In genomic region chr18:25350561-25351201, GRCh38 we compare ENCODE assay signal across 8 cellular contexts. TPM values are rescaled to one million over a fixed set of nuclear protein-coding genes. Genes with fewer than 3 reads are reported as not detected.
A peak's percentile ranks its signal among the peaks of the same experiment; 100 is the strongest.
DNase-seq lines count a peak whose midpoint lies in the region; ATAC-seq and TF ChIP-seq lines count a peak whose summit lies in the region.

No MANE protein-coding gene starts in this region.

- H3K27me3 Mint-ChIP-seq in stimulated activated naive CD8-positive, alpha-beta T cell treated with anti-CD3 and anti-CD28 coated beads, Interleukin-15, Interleukin-2, amounts not matched to agents 100 ng/mL and 50 ng/mL, for 24 hours = peaks cover 66% of the 10 kb centered on the region

- no peaks in the 10 kb centered on the region for H3K9me3 ChIP-seq in SJSA1 (replicated peaks)
- H3K9me3 ChIP-seq in left lung = no peaks in the 10 kb centered on the region

- no peaks in the 10 kb centered on the region for H3K9me3 Mint-ChIP-seq in stimulated activated naive CD8-positive, alpha-beta T cell treated with anti-CD3 and anti-CD28 coated beads, Interleukin-15, Interleukin-2, amounts not matched to agents 100 ng/mL and 50 ng/mL, for 24 hours

- H3K36me3 ChIP-seq in SJSA1 (no peaks in the 10 kb centered on the region), left lung (no peaks in the 10 kb centered on the region)

- H3K27ac Mint-ChIP-seq in stimulated activated naive CD8-positive, alpha-beta T cell treated with anti-CD3 and anti-CD28 coated beads, Interleukin-15, Interleukin-2, amounts not matched to agents 100 ng/mL and 50 ng/mL, for 24 hours = no peak overlapping the region

- TF ChIP-seq CTCF in left lung (IDR thresholded peaks at IDR 0.05) = no peak

- peaks cover 19% of the 10 kb centered on the region for H3K4me1 Mint-ChIP-seq in stimulated activated naive CD8-positive, alpha-beta T cell treated with anti-CD3 and anti-CD28 coated beads, Interleukin-15, Interleukin-2, amounts not matched to agents 100 ng/mL and 50 ng/mL, for 24 hours (ENCODE audit: low read depth)

- H3K27ac ChIP-seq in SJSA1 = no peak overlapping the region
- H3K27ac ChIP-seq in left lung = peak overlapping the region; percentile 78 to 87

- peak; percentile 78 for DNase-seq in D341Med (ENCODE audit: low spot score)
- DNase-seq in SJSA1 (ENCODE audit: low read depth in 1 of 2, low spot score in 2 of 2) = peak in 1 of 2 experiments; percentile 33
- DNase-seq in dedifferentiated amniotic fluid mesenchymal stem cell (ENCODE audit: extremely low spot score) = peak; percentile 55
- peak; percentile 35 to 77 for DNase-seq in left lung
- DNase-seq in NCI-H2107 (lab: John Stamatoyannopoulos, UW) = no peak
- no peak for DNase-seq in kidney glomerular epithelial cell (lab: John Stamatoyannopoulos, UW)

- H3K4me1 ChIP-seq in SJSA1 (replicated peaks) (peaks cover 26% of the 10 kb centered on the region), left lung (peaks cover 0 to 25% of the 10 kb centered on the region in 2 donors)

- ATAC-seq in GM21360 (IDR thresholded peaks at IDR 0.05; ENCODE audit: unreplicated experiment) (peak; percentile 49), left lung (peak; percentile 39)

- intact Hi-C loops in left lung (cut with DNase I) = no loop called here

- peak overlapping the region; percentile 52 for H3K4me3 ChIP-seq in SJSA1
- H3K4me3 ChIP-seq in left lung = peak overlapping the region; percentile 49 to 63

- H3K36me3 Mint-ChIP-seq in stimulated activated naive CD8-positive, alpha-beta T cell treated with anti-CD3 and anti-CD28 coated beads, Interleukin-15, Interleukin-2, amounts not matched to agents 100 ng/mL and 50 ng/mL, for 24 hours (ENCODE audit: low read depth) = no peaks in the 10 kb centered on the region

- peak overlapping the region; percentile 78 for H3K4me3 Mint-ChIP-seq in stimulated activated naive CD8-positive, alpha-beta T cell treated with anti-CD3 and anti-CD28 coated beads, Interleukin-15, Interleukin-2, amounts not matched to agents 100 ng/mL and 50 ng/mL, for 24 hours

- H3K27me3 ChIP-seq in SJSA1 (replicated peaks) (peaks cover 80% of the 10 kb centered on the region), left lung (peaks cover 6 to 82% of the 10 kb centered on the region in 2 donors)

RNA-seq across cellular contexts. Expression of gene ZNF521, which starts 1.3 kb away (rescaled TPM):
- 0.16 and 0.34 TPM in 2 replicates for total RNA-seq in SJSA1 (2014; rRNA removed; shearing (Covaris generic))
- total RNA-seq in left lung = 10 to 100 TPM; 16.6 to 30.2 TPM

Comparison
In these comparisons a context has a peak if more than half of its experiments do, and no peak if none do; other contexts are left out.
1. DNase-seq: peak in D341Med (single experiment), dedifferentiated amniotic fluid mesenchymal stem cell (single experiment) and left lung (2 of 2); none in NCI-H2107 (single experiment) and kidney glomerular epithelial cell (single experiment).
2. RNA of gene ZNF521, which starts 1.3 kb away (total RNA-seq): 16.6 to 30.2 TPM in left lung; 0.16 to 0.34 TPM in SJSA1; every median in the first group is over 10 times any median in the second.